1 cellular context compared by ENCODE assay signal in genomic region chrX:123217077-123217476, GRCh38.
TF ChIP-seq lines count a peak whose summit lies in the region.

No MANE protein-coding gene starts in this region.

TF ChIP-seq in HepG2, 621 proteins besides CTCF, POLR2A, EP300 and RAD21 (continued from another document):
- TF ChIP-seq, protein P1, sequence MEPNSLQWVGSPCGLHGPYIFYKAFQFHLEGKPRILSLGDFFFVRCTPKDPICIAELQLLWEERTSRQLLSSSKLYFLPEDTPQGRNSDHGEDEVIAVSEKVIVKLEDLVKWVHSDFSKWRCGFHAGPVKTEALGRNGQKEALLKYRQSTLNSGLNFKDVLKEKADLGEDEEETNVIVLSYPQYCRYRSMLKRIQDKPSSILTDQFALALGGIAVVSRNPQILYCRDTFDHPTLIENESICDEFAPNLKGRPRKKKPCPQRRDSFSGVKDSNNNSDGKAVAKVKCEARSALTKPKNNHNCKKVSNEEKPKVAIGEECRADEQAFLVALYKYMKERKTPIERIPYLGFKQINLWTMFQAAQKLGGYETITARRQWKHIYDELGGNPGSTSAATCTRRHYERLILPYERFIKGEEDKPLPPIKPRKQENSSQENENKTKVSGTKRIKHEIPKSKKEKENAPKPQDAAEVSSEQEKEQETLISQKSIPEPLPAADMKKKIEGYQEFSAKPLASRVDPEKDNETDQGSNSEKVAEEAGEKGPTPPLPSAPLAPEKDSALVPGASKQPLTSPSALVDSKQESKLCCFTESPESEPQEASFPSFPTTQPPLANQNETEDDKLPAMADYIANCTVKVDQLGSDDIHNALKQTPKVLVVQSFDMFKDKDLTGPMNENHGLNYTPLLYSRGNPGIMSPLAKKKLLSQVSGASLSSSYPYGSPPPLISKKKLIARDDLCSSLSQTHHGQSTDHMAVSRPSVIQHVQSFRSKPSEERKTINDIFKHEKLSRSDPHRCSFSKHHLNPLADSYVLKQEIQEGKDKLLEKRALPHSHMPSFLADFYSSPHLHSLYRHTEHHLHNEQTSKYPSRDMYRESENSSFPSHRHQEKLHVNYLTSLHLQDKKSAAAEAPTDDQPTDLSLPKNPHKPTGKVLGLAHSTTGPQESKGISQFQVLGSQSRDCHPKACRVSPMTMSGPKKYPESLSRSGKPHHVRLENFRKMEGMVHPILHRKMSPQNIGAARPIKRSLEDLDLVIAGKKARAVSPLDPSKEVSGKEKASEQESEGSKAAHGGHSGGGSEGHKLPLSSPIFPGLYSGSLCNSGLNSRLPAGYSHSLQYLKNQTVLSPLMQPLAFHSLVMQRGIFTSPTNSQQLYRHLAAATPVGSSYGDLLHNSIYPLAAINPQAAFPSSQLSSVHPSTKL (CRISPR knock-in tag; IDR thresholded peaks at IDR 0.05), result no peak
- TF ChIP-seq SNAPC2 (CRISPR knock-in tag; IDR thresholded peaks at IDR 0.05) (no peak), SMAD9 (CRISPR knock-in tag; IDR thresholded peaks at IDR 0.05) (no peak), ZNF24 (IDR thresholded peaks at IDR 0.05) (no peak)
